Comparison of ENCODE assay signal across 24 cellular contexts in the genomic region with DNA sequence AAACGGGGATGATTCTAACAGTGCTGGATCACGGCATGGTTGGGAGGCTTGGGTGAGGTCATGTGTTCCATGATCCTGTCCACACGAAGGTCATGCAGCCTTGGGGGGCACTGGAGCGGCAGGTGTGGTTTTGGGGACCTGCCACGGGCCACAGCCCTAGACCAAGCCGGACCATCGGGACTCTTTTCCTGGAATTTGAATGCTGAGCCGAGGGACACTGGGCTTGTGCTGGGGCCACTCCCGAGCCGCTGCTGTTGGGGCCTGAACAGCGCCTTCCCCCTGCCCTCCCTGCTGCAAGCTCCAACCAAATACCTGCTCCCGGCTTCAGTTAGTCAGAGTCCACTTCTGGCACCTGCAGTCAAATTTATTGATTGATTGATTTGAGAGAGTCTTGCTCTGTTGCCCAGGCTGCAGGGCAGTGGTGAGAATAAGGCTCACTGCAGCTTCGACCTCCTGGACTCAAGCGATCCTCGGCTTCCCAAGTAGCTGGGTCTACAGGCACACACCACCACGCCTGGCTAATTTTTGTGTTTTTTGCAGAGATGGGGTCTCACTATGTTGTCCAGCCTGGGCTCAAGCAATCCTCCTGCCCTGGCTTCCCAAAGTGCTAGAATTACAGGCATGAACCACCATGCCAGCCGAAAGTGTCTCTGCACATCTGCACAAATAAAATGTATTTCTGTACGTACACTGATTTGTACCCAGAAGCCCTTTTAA.
"Had no signal": no experiment of that assay in that cellular context is flagged by ENCODE, and none has a peak within 500 bp of the region (broad histone marks: within the 10 kb centered on the region; RNA-seq: fewer than 3 reads in every experiment).

No MANE protein-coding gene starts in this region.

- H3K27me3 ChIP-seq: breast epithelium, upper lobe of right lung had no signal

- H3K4me3 Mint-ChIP-seq: activated naive CD8-positive, alpha-beta T cell treated with anti-CD3 and anti-CD28 coated beads for 36 hours; central memory CD8-positive, alpha-beta T cell; memory B cell; T-helper 17 cell had no signal

- ATAC-seq: esophagus mucosa, left cardiac atrium, T-helper 17 cell, upper lobe of right lung had no signal

- H3K36me3 ChIP-seq: breast epithelium, spleen, thoracic aorta, upper lobe of right lung had no signal

- H3K9me3 Mint-ChIP-seq: activated naive CD8-positive, alpha-beta T cell treated with anti-CD3 and anti-CD28 coated beads for 36 hours; central memory CD8-positive, alpha-beta T cell; memory B cell; nephron progenitor cell had no signal

- DNase-seq: activated CD4-positive, alpha-beta T cell treated with anti-CD3 and anti-CD28 coated beads for 4 hours; activated CD4-positive, alpha-beta T cell treated with anti-CD3 and anti-CD28 coated beads, Interleukin-2, amount 50 U/mL, for 48 hours; activated CD4-positive, CD25-positive, alpha-beta regulatory T cell; activated naive CD4-positive, alpha-beta T cell treated with Interleukin-2 at 50 U/mL for 16 hours; activated naive CD8-positive, alpha-beta T cell treated with anti-CD3 and anti-CD28 coated beads for 36 hours; activated T-cell treated with anti-CD3 and anti-CD28 coated beads, Interleukin-2, amount 50 U/mL, for 48 hours; effector memory CD4-positive, alpha-beta T cell; foreskin melanocyte; hippocampal formation; left cardiac atrium; nephron progenitor cell; posterior cingulate gyrus; spleen; stimulated activated CD4-positive, alpha-beta T cell treated with anti-CD3 and anti-CD28 coated beads, Interleukin-4, amount 100 ng/mL, for 24 hours; stimulated activated naive CD4-positive, alpha-beta T cell treated with Interleukin-2 at 50 U/mL for 16 hours; T-helper 17 cell had no signal

- H3K27ac ChIP-seq: breast epithelium, spleen, thoracic aorta, upper lobe of right lung had no signal

- H3K27ac Mint-ChIP-seq: activated naive CD8-positive, alpha-beta T cell treated with anti-CD3 and anti-CD28 coated beads for 36 hours; memory B cell; nephron progenitor cell; T-helper 17 cell had no signal

- FAIRE-seq: astrocyte, colon had no signal

- H3K9me3 ChIP-seq: breast epithelium, spleen, thoracic aorta, upper lobe of right lung had no signal

- H3K4me1 Mint-ChIP-seq: activated naive CD8-positive, alpha-beta T cell treated with anti-CD3 and anti-CD28 coated beads for 36 hours; central memory CD8-positive, alpha-beta T cell; T-helper 17 cell had no signal

- H3K36me3 Mint-ChIP-seq: activated naive CD8-positive, alpha-beta T cell treated with anti-CD3 and anti-CD28 coated beads for 36 hours; memory B cell had no signal

- H3K4me3 ChIP-seq: breast epithelium, spleen, thoracic aorta, upper lobe of right lung had no signal
